In genomic region chr2:100179806-100180205, GRCh38 we compare ENCODE assay signal across 9 cellular contexts. TPM values are rescaled to one million over a fixed set of nuclear protein-coding genes. Genes with fewer than 3 reads are reported as not detected.
"Had no signal": no experiment of that assay in that cellular context is flagged by ENCODE, and none has a peak within 500 bp of the region (broad histone marks: within the 10 kb centered on the region; RNA-seq: fewer than 3 reads in every experiment).

No MANE protein-coding gene starts in this region.

- H3K4me3 ChIP-seq: GM23248 had no signal

- DNase-seq: GM23248, GOT3, H7, HCEC 1CT, HFFc6, KBM-7 had no signal

- H2AFZ ChIP-seq: GM23248 had no signal

- H3K9ac ChIP-seq: GM23248, KMS-11 had no signal

- ATAC-seq: HepG2 had no signal

- H3K27ac ChIP-seq: GM23248, HL-60, KMS-11 had no signal

- H3K4me2 ChIP-seq: KMS-11 had no signal

RNA-seq across cellular contexts. Expression of gene AFF3, which starts 37.4 kb away (rescaled TPM):
- total RNA-seq: HepG2 had no signal
